In the genomic region with DNA sequence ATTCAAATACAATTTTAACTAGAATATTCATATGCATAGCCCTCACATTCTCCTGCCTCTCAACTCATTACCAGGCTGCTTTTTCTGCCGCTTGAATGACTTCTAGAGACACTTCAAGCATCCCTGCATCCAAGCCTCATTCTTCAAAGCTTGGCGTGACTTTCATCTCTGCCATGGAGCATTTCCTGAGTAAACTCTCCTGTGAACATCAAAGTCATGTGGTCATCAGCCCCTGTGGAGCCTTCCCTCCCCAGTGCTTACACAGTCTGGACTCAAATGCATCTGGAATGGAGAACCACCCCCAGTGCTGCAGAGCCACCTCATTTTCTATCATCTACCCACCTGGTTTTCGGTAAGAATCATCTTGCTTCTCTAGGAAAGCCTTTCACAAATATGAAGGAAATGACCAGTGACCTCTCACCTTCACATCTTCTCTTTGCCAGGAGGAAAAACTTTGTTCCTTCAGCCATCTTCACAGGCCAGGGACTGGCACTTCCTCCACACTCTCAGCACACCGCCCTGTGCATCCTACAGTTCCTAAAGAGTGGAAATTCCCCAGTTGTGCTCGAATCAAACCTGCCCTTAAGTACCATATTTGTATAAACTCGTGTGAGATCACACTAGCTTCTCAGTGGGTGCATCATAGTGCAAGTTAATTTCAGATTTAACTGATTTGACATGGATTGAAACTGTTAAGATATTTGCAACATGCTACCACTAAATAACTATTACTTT, we compare ENCODE assay signal across 1 cellular context.
TF ChIP-seq lines count a peak whose summit lies in the region.

No MANE protein-coding gene starts in this region.

TF ChIP-seq in HepG2, 621 proteins besides CTCF, POLR2A, EP300 and RAD21 (continued from another document):
- TF ChIP-seq, protein P1, sequence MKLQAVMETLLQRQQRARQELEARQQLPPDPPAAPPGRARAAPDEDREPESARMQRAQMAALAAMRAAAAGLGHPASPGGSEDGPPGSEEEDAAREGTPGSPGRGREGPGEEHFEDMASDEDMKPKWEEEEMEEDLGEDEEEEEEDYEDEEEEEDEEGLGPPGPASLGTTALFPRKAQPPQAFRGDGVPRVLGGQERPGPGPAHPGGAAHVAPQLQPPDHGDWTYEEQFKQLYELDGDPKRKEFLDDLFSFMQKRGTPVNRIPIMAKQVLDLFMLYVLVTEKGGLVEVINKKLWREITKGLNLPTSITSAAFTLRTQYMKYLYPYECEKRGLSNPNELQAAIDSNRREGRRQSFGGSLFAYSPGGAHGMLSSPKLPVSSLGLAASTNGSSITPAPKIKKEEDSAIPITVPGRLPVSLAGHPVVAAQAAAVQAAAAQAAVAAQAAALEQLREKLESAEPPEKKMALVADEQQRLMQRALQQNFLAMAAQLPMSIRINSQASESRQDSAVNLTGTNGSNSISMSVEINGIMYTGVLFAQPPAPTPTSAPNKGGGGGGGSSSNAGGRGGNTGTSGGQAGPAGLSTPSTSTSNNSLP (IDR thresholded peaks at IDR 0.05; ENCODE audit: low read depth, low read length): no peak
- TF ChIP-seq NCOA2 (CRISPR knock-in tag; IDR thresholded peaks at IDR 0.05): peak; percentile 45; the same call in 1 of the 2 replicates
- no peak for TF ChIP-seq FOXA1 (IDR thresholded peaks at IDR 0.05)
- TF ChIP-seq FOXA1 (CRISPR knock-in tag; IDR thresholded peaks at IDR 0.05): peak; percentile 47; the same call in 1 of the 2 replicates
- TF ChIP-seq ETV5 (CRISPR knock-in tag; IDR thresholded peaks at IDR 0.05; ENCODE audit: borderline replicate concordance): peak; percentile 59; the same call in 1 of the 2 replicates
- TF ChIP-seq BHLHE40 (IDR thresholded peaks at IDR 0.05; ENCODE audit: low read length): peak; percentile 45; the same call in 1 of the 2 replicates
- peak; percentile 50; the same call in 1 of the 2 replicates for TF ChIP-seq CREM (IDR thresholded peaks at IDR 0.05)
- TF ChIP-seq CREM (CRISPR knock-in tag; IDR thresholded peaks at IDR 0.05): no peak
- 0 out of 2 replicates have a peak, but pooled peaks have one; percentile 32 for TF ChIP-seq RARA (CRISPR knock-in tag; IDR thresholded peaks at IDR 0.05)
- TF ChIP-seq HMG20A (CRISPR knock-in tag; IDR thresholded peaks at IDR 0.05; ENCODE audit: borderline replicate concordance): peak; percentile 56; the same call in 1 of the 2 replicates
- peak; percentile 72 for TF ChIP-seq TEAD3 (CRISPR knock-in tag; optimal IDR thresholded peaks at IDR 0.05; ENCODE audit: borderline replicate concordance)
- TF ChIP-seq ZNF3 (CRISPR knock-in tag; IDR thresholded peaks at IDR 0.05): peak; percentile 76; the same call in 1 of the 2 replicates
- TF ChIP-seq CBX5 (CRISPR knock-in tag; IDR thresholded peaks at IDR 0.05; ENCODE audit: borderline replicate concordance): 0 out of 2 replicates have a peak, but pooled peaks have one; percentile 27
- TF ChIP-seq TBP (CRISPR knock-in tag; IDR thresholded peaks at IDR 0.05): no peak
- TF ChIP-seq, protein P2, sequence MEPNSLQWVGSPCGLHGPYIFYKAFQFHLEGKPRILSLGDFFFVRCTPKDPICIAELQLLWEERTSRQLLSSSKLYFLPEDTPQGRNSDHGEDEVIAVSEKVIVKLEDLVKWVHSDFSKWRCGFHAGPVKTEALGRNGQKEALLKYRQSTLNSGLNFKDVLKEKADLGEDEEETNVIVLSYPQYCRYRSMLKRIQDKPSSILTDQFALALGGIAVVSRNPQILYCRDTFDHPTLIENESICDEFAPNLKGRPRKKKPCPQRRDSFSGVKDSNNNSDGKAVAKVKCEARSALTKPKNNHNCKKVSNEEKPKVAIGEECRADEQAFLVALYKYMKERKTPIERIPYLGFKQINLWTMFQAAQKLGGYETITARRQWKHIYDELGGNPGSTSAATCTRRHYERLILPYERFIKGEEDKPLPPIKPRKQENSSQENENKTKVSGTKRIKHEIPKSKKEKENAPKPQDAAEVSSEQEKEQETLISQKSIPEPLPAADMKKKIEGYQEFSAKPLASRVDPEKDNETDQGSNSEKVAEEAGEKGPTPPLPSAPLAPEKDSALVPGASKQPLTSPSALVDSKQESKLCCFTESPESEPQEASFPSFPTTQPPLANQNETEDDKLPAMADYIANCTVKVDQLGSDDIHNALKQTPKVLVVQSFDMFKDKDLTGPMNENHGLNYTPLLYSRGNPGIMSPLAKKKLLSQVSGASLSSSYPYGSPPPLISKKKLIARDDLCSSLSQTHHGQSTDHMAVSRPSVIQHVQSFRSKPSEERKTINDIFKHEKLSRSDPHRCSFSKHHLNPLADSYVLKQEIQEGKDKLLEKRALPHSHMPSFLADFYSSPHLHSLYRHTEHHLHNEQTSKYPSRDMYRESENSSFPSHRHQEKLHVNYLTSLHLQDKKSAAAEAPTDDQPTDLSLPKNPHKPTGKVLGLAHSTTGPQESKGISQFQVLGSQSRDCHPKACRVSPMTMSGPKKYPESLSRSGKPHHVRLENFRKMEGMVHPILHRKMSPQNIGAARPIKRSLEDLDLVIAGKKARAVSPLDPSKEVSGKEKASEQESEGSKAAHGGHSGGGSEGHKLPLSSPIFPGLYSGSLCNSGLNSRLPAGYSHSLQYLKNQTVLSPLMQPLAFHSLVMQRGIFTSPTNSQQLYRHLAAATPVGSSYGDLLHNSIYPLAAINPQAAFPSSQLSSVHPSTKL (CRISPR knock-in tag; IDR thresholded peaks at IDR 0.05): peak; percentile 60
- TF ChIP-seq SOX5 (CRISPR knock-in tag; IDR thresholded peaks at IDR 0.05; ENCODE audit: borderline replicate concordance): 0 out of 2 replicates have a peak, but pooled peaks have one; percentile 16
- no peak for TF ChIP-seq KLF13 (CRISPR knock-in tag; IDR thresholded peaks at IDR 0.05)
- peak; percentile 39; the same call in 1 of the 2 replicates for TF ChIP-seq BCL6 (CRISPR knock-in tag; IDR thresholded peaks at IDR 0.05)
- TF ChIP-seq TCF7 (IDR thresholded peaks at IDR 0.05; ENCODE audit: low read depth): peak; percentile 95
- 0 out of 2 replicates have a peak, but pooled peaks have one; percentile 25 for TF ChIP-seq KDM1A (CRISPR knock-in tag; IDR thresholded peaks at IDR 0.05)
- peak; percentile 69 for TF ChIP-seq FOSL2 (CRISPR knock-in tag; IDR thresholded peaks at IDR 0.05)
- TF ChIP-seq KDM2A (CRISPR knock-in tag; IDR thresholded peaks at IDR 0.05; ENCODE audit: borderline replicate concordance, low read depth): no peak
